Comparison of ENCODE assay signal across 2 cellular contexts in genomic region chr9:76542360-76542759, GRCh38.
TF ChIP-seq lines count a peak whose summit lies in the region.

No MANE protein-coding gene starts in this region.

TF ChIP-seq in GM23338, 12 proteins besides CTCF, POLR2A, EP300 and RAD21:
- TF ChIP-seq ZNF462 (CRISPR knock-in tag; IDR thresholded peaks at IDR 0.05) (no peak), ZNF114 (CRISPR knock-in tag; IDR thresholded peaks at IDR 0.05) (no peak)

TF ChIP-seq in WTC11, 78 proteins besides CTCF, POLR2A, EP300 and RAD21 (continued from another document):
- no peak for TF ChIP-seq E2F4 (CRISPR knock-in tag; IDR thresholded peaks at IDR 0.05; ENCODE audit: borderline replicate concordance, low read depth)
- TF ChIP-seq ZNF281 (CRISPR knock-in tag; IDR thresholded peaks at IDR 0.05) = no peak
- TF ChIP-seq SMAD3 (CRISPR knock-in tag; IDR thresholded peaks at IDR 0.05; ENCODE audit: borderline replicate concordance) = no peak
- TF ChIP-seq GRHL2 (CRISPR knock-in tag; IDR thresholded peaks at IDR 0.05; ENCODE audit: insufficient replicate concordance, severe bottlenecking) = no peak
- no peak for TF ChIP-seq MXD4 (CRISPR knock-in tag; IDR thresholded peaks at IDR 0.05; ENCODE audit: borderline replicate concordance)
